Comparison of ENCODE assay signal across 8 cellular contexts in the genomic region with DNA sequence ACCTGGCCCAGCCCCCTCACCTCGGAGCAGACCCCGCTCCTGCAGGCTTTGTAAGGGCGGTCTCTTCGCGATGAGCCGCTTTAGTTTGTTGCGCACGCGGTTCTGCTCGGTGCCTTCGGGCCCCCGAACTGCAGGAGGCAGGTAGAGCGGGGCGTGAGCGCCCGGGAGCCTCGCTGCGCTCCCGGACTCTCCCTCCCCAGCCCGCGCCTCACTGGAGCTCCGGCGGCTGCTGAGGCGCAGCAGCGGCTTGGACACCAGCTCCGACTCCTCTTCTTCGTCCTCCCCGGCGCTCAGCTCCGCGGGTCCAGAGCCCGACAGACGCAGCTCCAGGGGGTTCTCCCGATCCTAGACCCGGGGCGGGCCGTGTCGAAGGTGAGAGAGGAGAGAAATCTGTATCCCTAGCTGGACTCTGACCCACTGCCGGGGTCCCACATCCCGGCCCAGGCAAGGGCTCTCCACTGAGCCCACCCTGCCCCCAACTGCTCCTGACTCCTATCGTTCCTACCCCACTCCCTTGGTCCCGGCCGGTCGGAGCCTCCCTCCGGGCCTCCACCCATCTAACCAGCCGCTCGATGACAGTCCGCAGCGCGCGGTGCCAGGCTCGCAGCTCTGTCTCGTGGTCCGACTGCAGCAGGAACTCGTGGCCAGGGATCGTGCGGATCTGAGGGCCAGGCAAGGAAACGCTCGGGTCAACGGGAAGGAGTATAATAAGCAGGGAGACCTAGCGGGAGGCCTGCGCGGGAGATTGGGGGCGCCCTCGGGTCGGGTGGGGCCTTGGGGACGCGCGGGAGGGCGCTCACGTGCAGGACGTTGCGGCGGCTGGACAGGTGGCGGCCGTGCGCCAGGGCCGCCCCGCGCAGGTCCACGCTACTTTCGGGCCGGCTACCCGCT. TPM values are rescaled to one million over a fixed set of nuclear protein-coding genes. Genes with fewer than 3 reads are reported as not detected.
DNase-seq lines count a peak whose midpoint lies in the region; ATAC-seq lines count a peak whose summit lies in the region.

No MANE protein-coding gene starts in this region.

- peaks cover 0 to 3% (median 0%) of the 10 kb centered on the region in 8 donors for H3K9me3 Mint-ChIP-seq in CD4-positive, alpha-beta memory T cell

- H3K9ac ChIP-seq in muscle layer of colon (ENCODE audit: low read length): no peak overlapping the region

- H3K4me3 Mint-ChIP-seq in CD4-positive, alpha-beta memory T cell: peak overlapping the region; percentile 46 to 99 (median 98)

- peak overlapping the region; percentile 91 to 97 for H3K4me3 ChIP-seq in CD4-positive, alpha-beta memory T cell (ENCODE audit: low read length in 2 of 2)
- H3K4me3 ChIP-seq in ectodermal cell (ENCODE audit: insufficient read depth, low read depth, low read length): peak overlapping the region; percentile 24
- H3K4me3 ChIP-seq in muscle layer of colon (ENCODE audit: low read depth in 1 of 2, low read length in 2 of 2): peak overlapping the region; percentile 56 to 62

- peaks cover 43% of the 10 kb centered on the region for H3K36me3 ChIP-seq in CD4-positive, alpha-beta memory T cell (ENCODE audit: insufficient read depth, low read length)
- H3K36me3 ChIP-seq in ectodermal cell (ENCODE audit: control insufficient read depth, insufficient read depth, low read length) (no peaks in the 10 kb centered on the region), muscle layer of colon (ENCODE audit: insufficient read depth, low read length) (no peaks in the 10 kb centered on the region)

- WGBS in ectodermal cell, 2 experiments: 2% methylated on average over 84 of the region's 84 CpGs

- peaks cover 45 to 81% (median 63%) of the 10 kb centered on the region in 4 donors for H3K4me1 Mint-ChIP-seq in CD4-positive, alpha-beta memory T cell

- CTCF ChIA-PET in CD4-positive, alpha-beta memory T cell (lab: Charles Lee; ENCODE audit: partially characterized antibody): interaction anchor here (0.6 to 10.7 kb wide), 9 partner anchors 9 to 109 kb away, joined by 3 to 204 read pairs (median 4); partner anchors contain the start of genes GLI1, INHBE and MARS1

- peak overlapping the region in 3 of 7 donors; percentile 98 to 100 (median 99) for H3K27ac Mint-ChIP-seq in CD4-positive, alpha-beta memory T cell

- peaks cover 42 to 64% of the 10 kb centered on the region in 2 donors for H3K36me3 Mint-ChIP-seq in CD4-positive, alpha-beta memory T cell

- intact Hi-C loops in CD4-positive, alpha-beta memory T cell (cut with micrococcal nuclease): loop anchor here (2.0 to 5.0 kb wide), 2 partner anchors 71 to 267 kb away; partner anchors contain the start of gene DCTN2

- peak in 1 of 5 donors; percentile 27 for DNase-seq in CD4-positive, alpha-beta memory T cell
- no peak for DNase-seq in NCI-H1694 treated with DMSO at 0.1 percent for 48 hours (lab: John Stamatoyannopoulos, UW)

- no peaks in the 10 kb centered on the region for H3K27me3 Mint-ChIP-seq in CD4-positive, alpha-beta memory T cell

- H3K27ac ChIP-seq in CD4-positive, alpha-beta memory T cell (ENCODE audit: low read depth, low read length): peak overlapping the region; percentile 86
- H3K27ac ChIP-seq in ectodermal cell (ENCODE audit: insufficient read depth, low read depth, low read length, poor library complexity, severe bottlenecking) (no peak overlapping the region), muscle layer of colon (ENCODE audit: low read depth, low read length) (no peak overlapping the region)

- ATAC-seq in HG03432 (IDR thresholded peaks at IDR 0.05; ENCODE audit: unreplicated experiment): peak; percentile 17
- ATAC-seq in HG03521 (IDR thresholded peaks at IDR 0.05; ENCODE audit: unreplicated experiment): no peak
- ATAC-seq in HG02981 (IDR thresholded peaks at IDR 0.05; ENCODE audit: unreplicated experiment): no peak
- ATAC-seq in HG02678 (IDR thresholded peaks at IDR 0.05; ENCODE audit: unreplicated experiment): no peak

- H3K27me3 ChIP-seq in CD4-positive, alpha-beta memory T cell (ENCODE audit: insufficient read depth, low read length): no peaks in the 10 kb centered on the region
- peaks cover 76% of the 10 kb centered on the region for H3K27me3 ChIP-seq in ectodermal cell (ENCODE audit: control insufficient read depth, insufficient read depth, low read length, poor library complexity, severe bottlenecking)
- peaks cover 22 to 48% of the 10 kb centered on the region in 2 donors for H3K27me3 ChIP-seq in muscle layer of colon (ENCODE audit: control insufficient read depth in 1 of 2, insufficient read depth in 2 of 2, low read length in 2 of 2)

- H3K9me3 ChIP-seq in CD4-positive, alpha-beta memory T cell (ENCODE audit: control insufficient read depth in 1 of 2, low read length in 2 of 2): no peaks in the 10 kb centered on the region
- H3K9me3 ChIP-seq in ectodermal cell (ENCODE audit: control insufficient read depth, low read length) (no peaks in the 10 kb centered on the region), muscle layer of colon (ENCODE audit: low read length) (no peaks in the 10 kb centered on the region)

- peaks cover 75% of the 10 kb centered on the region for H3K4me1 ChIP-seq in CD4-positive, alpha-beta memory T cell (ENCODE audit: insufficient read depth, low read length)
- H3K4me1 ChIP-seq in ectodermal cell (ENCODE audit: control insufficient read depth, insufficient read depth, low read length) (peaks cover 9% of the 10 kb centered on the region), muscle layer of colon (ENCODE audit: insufficient read depth, low read length) (peaks cover 6% of the 10 kb centered on the region)

- POLR2A ChIA-PET in CD4-positive, alpha-beta memory T cell (lab: Charles Lee; ENCODE audit: partially characterized antibody): interaction anchor here (1.3 to 10.2 kb wide), 5 partner anchors 13 to 266 kb away, joined by 3 to 225 read pairs (median 75); partner anchors contain the start of genes DDIT3, GLI1 and MARS1

RNA-seq across cellular contexts. Expression of gene ARHGAP9, which starts 4.2 kb away (rescaled TPM):
- 100 to 1,000 TPM; 266 to 278 TPM for total RNA-seq in CD4-positive, alpha-beta memory T cell
- 100 to 1,000 TPM; 206 to 216 TPM for polyA plus RNA-seq in CD4-positive, alpha-beta memory T cell
- 1.0 TPM for polyA plus RNA-seq in ectodermal cell (2013, experiment 1 of 4)
- 0.16 TPM for polyA plus RNA-seq in ectodermal cell (2013, experiment 2 of 4)
- polyA plus RNA-seq in ectodermal cell (2013, experiment 3 of 4): 0.43 TPM
- polyA plus RNA-seq in ectodermal cell (2013, experiment 4 of 4): 0.77 TPM

RNA-seq across cellular contexts. Expression of gene MARS1, which starts 12.4 kb away (rescaled TPM):
- total RNA-seq in CD4-positive, alpha-beta memory T cell: 100 to 1,000 TPM; 224 to 242 TPM
- polyA plus RNA-seq in CD4-positive, alpha-beta memory T cell: 100 to 1,000 TPM in 1 of 2 donors, 10 to 100 TPM in 1; 84.8 to 114 TPM
- polyA plus RNA-seq in ectodermal cell (2013, experiment 1 of 4): 198 TPM
- 209 TPM for polyA plus RNA-seq in ectodermal cell (2013, experiment 2 of 4)
- 148 TPM for polyA plus RNA-seq in ectodermal cell (2013, experiment 3 of 4)
- polyA plus RNA-seq in ectodermal cell (2013, experiment 4 of 4): 163 TPM

RNA-seq across cellular contexts. Expression of gene GLI1, which starts 15.9 kb away (rescaled TPM):
- total RNA-seq in CD4-positive, alpha-beta memory T cell: under 1 TPM; 0.30 to 0.35 TPM
- not detected for polyA plus RNA-seq in CD4-positive, alpha-beta memory T cell
- 2.5 TPM for polyA plus RNA-seq in ectodermal cell (2013, experiment 1 of 4)
- 1.5 TPM for polyA plus RNA-seq in ectodermal cell (2013, experiment 2 of 4)
- 1.2 TPM for polyA plus RNA-seq in ectodermal cell (2013, experiment 3 of 4)
- 1.6 TPM for polyA plus RNA-seq in ectodermal cell (2013, experiment 4 of 4)

RNA-seq across cellular contexts. Expression of gene INHBE, which starts 20.4 kb away (rescaled TPM):
- total RNA-seq in CD4-positive, alpha-beta memory T cell: not detected
- polyA plus RNA-seq in CD4-positive, alpha-beta memory T cell: not detected
- polyA plus RNA-seq in ectodermal cell (2013, experiment 1 of 4): 1.9 TPM
- polyA plus RNA-seq in ectodermal cell (2013, experiment 2 of 4): 2.2 TPM
- polyA plus RNA-seq in ectodermal cell (2013, experiment 3 of 4): 4.8 TPM
- polyA plus RNA-seq in ectodermal cell (2013, experiment 4 of 4): 1.7 TPM

RNA-seq across cellular contexts. Expression of gene INHBC, which starts 40.9 kb away (rescaled TPM):
- not detected for total RNA-seq in CD4-positive, alpha-beta memory T cell
- not detected for polyA plus RNA-seq in CD4-positive, alpha-beta memory T cell
- 0.20 TPM for polyA plus RNA-seq in ectodermal cell (2013, experiment 1 of 4)
- polyA plus RNA-seq in ectodermal cell (2013, experiment 2 of 4): 0.12 TPM
- 0.21 TPM for polyA plus RNA-seq in ectodermal cell (2013, experiment 3 of 4)
- 0.20 TPM for polyA plus RNA-seq in ectodermal cell (2013, experiment 4 of 4)

Comparison
In these comparisons a context has a peak if more than half of its experiments do, and no peak if none do; other contexts are left out.
1. H3K4me3 ChIP-seq: peak in every context shown above with its lines; median percentile 94 in CD4-positive, alpha-beta memory T cell; 59 in muscle layer of colon; 24 in ectodermal cell.